In the genomic region with DNA sequence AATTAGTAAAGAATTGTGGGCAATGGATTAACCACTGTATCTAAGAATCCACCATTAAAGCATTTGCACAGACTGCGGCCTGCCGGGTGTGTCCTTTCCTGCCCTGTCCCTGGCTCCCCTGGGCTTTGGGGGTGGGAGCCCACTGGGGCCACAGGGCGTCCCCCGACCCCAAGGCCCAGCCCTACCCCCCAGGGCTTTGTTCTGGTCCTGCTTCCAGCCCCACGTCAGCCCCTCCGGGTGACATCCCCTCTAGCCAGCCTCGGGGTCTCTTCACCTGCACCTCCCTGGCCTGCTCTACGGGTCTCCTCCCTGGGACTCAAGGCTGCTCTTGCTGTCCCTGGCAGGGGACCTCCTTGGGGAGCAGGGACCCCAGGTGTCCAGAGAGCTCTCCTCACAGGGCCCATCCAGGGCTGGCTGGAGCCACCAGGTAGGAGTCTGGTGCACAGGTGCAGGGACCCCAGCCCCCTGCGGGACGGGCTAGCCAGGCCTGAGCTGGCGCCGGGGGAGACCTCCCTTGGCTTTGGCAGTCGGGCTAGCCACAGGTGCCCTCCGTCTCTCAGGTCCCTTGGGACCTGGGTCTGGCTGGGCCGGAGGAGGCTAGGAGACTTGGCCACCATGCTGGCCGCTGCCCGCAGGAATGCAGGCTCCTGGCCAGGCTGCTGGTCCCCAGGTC, we compare ENCODE assay signal across 1 cellular context.
TF ChIP-seq lines count a peak whose summit lies in the region.

No MANE protein-coding gene starts in this region.

TF ChIP-seq in IMR-90, 13 proteins besides CTCF, POLR2A, EP300 and RAD21:
- TF ChIP-seq, protein P1, sequence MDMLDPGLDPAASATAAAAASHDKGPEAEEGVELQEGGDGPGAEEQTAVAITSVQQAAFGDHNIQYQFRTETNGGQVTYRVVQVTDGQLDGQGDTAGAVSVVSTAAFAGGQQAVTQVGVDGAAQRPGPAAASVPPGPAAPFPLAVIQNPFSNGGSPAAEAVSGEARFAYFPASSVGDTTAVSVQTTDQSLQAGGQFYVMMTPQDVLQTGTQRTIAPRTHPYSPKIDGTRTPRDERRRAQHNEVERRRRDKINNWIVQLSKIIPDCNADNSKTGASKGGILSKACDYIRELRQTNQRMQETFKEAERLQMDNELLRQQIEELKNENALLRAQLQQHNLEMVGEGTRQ (IDR thresholded peaks at IDR 0.05; ENCODE audit: low read depth, low read length), result no peak
- TF ChIP-seq MXI1 (IDR thresholded peaks at IDR 0.05; ENCODE audit: borderline replicate concordance, low read depth, low read length), result no peak
- no peak for TF ChIP-seq NFE2L2 (IDR thresholded peaks at IDR 0.05; ENCODE audit: low read depth, low read length)
